In genomic region chr20:3808544-3808943, GRCh38 we compare ENCODE assay signal across 9 cellular contexts.
DNase-seq lines count a peak whose midpoint lies in the region; ATAC-seq, FAIRE-seq and TF ChIP-seq lines count a peak whose summit lies in the region.
"Had no signal": no experiment of that assay in that cellular context is flagged by ENCODE, and none has a peak within 500 bp of the region (broad histone marks: within the 10 kb centered on the region; RNA-seq: fewer than 3 reads in every experiment).

No MANE protein-coding gene starts in this region.

- H3K27ac ChIP-seq in RWPE1, result peak overlapping the region; percentile 100
- peak overlapping the region; percentile 95 for H3K27ac ChIP-seq in cingulate gyrus (ENCODE audit: low read depth, low read length)
- peak overlapping the region; percentile 97 for H3K27ac ChIP-seq in mucosa of rectum (ENCODE audit: low read depth in 2 of 2, low read length in 2 of 2)
- H3K27ac ChIP-seq in tibial artery, result peak overlapping the region; percentile 93 to 96

- CTCF ChIA-PET in RWPE1 (lab: Yijun Ruan, JAX), result interaction anchor here (0.9 to 1.1 kb wide), 2 partner anchors 10 to 13 kb away, joined by 3 to 4 read pairs; no protein-coding TSS in a partner anchor

- TF ChIP-seq POLR2A in H54 (IDR thresholded peaks at IDR 0.05; ENCODE audit: low read depth, low read length), result no peak

- ATAC-seq in HG02973 (IDR thresholded peaks at IDR 0.05; ENCODE audit: unreplicated experiment), result no peak
- ATAC-seq: natural killer cell treated with Interleukin-12 subunit alpha and Interleukin-12 subunit beta and Interleukin-15 and Interleukin-18, amount 100 ng/mL, for 72 hours had no signal

- H3K9ac ChIP-seq in mucosa of rectum (ENCODE audit: low read depth in 1 of 2, low read length in 2 of 2), result peak overlapping the region in 1 of 2 donors; percentile 67

- intact Hi-C loops in tibial artery (cut with DNase I; ENCODE audit: low total_unique reads), result no loop called here

- H3K4me3 ChIP-seq in mucosa of rectum (ENCODE audit: low read length in 2 of 2) (peak overlapping the region in 1 of 2 donors; percentile 21), tibial artery (no peak overlapping the region)
- H3K4me3 ChIP-seq: GM23338 had no signal

- H3K9me3 ChIP-seq in mucosa of rectum (ENCODE audit: control insufficient read depth in 2 of 2, low read length in 2 of 2) (no peaks in the 10 kb centered on the region), tibial artery (no peaks in the 10 kb centered on the region)

- H3K27me3 ChIP-seq in mucosa of rectum (ENCODE audit: control insufficient read depth in 2 of 2, insufficient read depth in 2 of 2, low read length in 2 of 2) (no peaks in the 10 kb centered on the region), tibial artery (no peaks in the 10 kb centered on the region)

- TF ChIP-seq CTCF in RWPE1 (conservative IDR thresholded peaks at IDR 0.05; ENCODE audit: low read depth), result no peak
- no peak for TF ChIP-seq CTCF in tibial artery (IDR thresholded peaks at IDR 0.05)

- H3K36me3 ChIP-seq in mucosa of rectum (ENCODE audit: control insufficient read depth in 2 of 2, insufficient read depth in 2 of 2, low read length in 2 of 2) (peaks cover 8 to 12% of the 10 kb centered on the region in 2 donors), tibial artery (peaks cover 16 to 24% (median 20%) of the 10 kb centered on the region in 3 donors)

- POLR2A ChIA-PET in RWPE1 (lab: Yijun Ruan, JAX; ENCODE audit: low non-redundant PET), result interaction anchor here (0.8 kb wide), 1 partner anchor 10 kb away, joined by 4 read pairs; no protein-coding TSS in a partner anchor

- FAIRE-seq in RCC 7860 (lab: Jason Lieb, UNC), result no peak
- FAIRE-seq in H54 (lab: Jason Lieb, UNC), result no peak

- DNase-seq in RWPE1 (ENCODE audit: low spot score) (no peak), tibial artery (no peak), RCC 7860 (ENCODE audit: low spot score) (no peak), H54 (ENCODE audit: insufficient read length, low spot score) (no peak)

- H3K4me1 ChIP-seq in mucosa of rectum (ENCODE audit: control insufficient read depth in 2 of 2, insufficient read depth in 2 of 2, low read length in 2 of 2), result peaks cover 50 to 62% of the 10 kb centered on the region in 2 donors
- H3K4me1 ChIP-seq in tibial artery, result peaks cover 0 to 70% (median 50%) of the 10 kb centered on the region in 4 donors
